Comparison of ENCODE assay signal across 7 cellular contexts in genomic region chr16:29968205-29968604, GRCh38.
"Had no signal": no experiment of that assay in that cellular context is flagged by ENCODE, and none has a peak within 500 bp of the region (broad histone marks: within the 10 kb centered on the region; RNA-seq: fewer than 3 reads in every experiment).

No MANE protein-coding gene starts in this region.

- FAIRE-seq: H1, H54, HTR-8/SVneo had no signal

- H3K27me3 Mint-ChIP-seq: IgD-negative memory B cell had no signal

- H3K4me3 Mint-ChIP-seq: GM23338, H9 had no signal

- H2AFZ ChIP-seq: GM23338 had no signal

- H3K4me2 ChIP-seq: GM23338 had no signal

- ATAC-seq: GM23338 had no signal

- DNase-seq: H9, HCEC 1CT had no signal

- H3K27ac Mint-ChIP-seq: GM23338 had no signal

- H3K9me3 Mint-ChIP-seq: IgD-negative memory B cell had no signal

- H3K4me3 ChIP-seq: GM23338 had no signal
